1 cellular context compared by ENCODE assay signal in the genomic region with DNA sequence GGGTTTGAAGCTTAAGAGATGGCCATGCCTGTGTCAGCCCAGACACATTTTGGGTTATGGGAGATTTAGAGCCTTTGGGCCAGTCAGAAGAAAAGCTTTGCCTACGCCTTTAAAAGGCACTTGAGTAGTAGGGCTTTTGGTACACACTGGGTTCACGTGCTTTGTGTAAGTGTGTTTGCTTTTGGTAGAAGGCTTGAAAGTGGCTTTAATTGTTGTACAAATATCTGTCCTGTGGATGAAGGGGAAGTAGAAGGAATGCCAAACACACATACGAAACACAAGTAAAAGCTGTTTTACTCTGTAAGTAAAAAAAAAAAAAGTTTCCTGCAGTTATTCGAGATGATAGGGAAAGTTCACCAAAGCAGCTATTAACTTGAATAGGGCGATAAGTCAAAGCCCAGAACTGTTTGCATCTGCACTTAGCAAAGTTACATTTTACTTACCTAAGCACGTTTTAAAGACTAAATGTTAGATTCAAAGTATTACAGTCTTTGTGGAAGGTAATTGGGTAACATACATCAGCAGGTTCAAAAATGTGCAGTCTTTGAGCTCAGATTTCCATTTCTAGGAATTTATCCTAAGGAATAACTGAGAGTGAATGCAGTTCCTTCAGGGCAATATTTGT.
TF ChIP-seq lines count a peak whose summit lies in the region.

No MANE protein-coding gene starts in this region.

TF ChIP-seq in HepG2, 621 proteins besides CTCF, POLR2A, EP300 and RAD21 (continued from another document and continues in another):
- TF ChIP-seq GLMP (CRISPR knock-in tag; IDR thresholded peaks at IDR 0.05; ENCODE audit: borderline replicate concordance) (no peak), TCF7L2 (IDR thresholded peaks at IDR 0.05; ENCODE audit: low read depth, low read length) (peak; percentile 55; the same call in 1 of the 2 replicates), ZSCAN31 (CRISPR knock-in tag; IDR thresholded peaks at IDR 0.05; ENCODE audit: low read depth) (no peak), ZNF850 (CRISPR knock-in tag; conservative IDR thresholded peaks at IDR 0.05) (no peak), HMGA1 (CRISPR knock-in tag; conservative IDR thresholded peaks at IDR 0.05) (no peak), ZNF720 (CRISPR knock-in tag; IDR thresholded peaks at IDR 0.05) (no peak), ZNF547 (CRISPR knock-in tag; IDR thresholded peaks at IDR 0.05) (no peak), AHR (CRISPR knock-in tag; IDR thresholded peaks at IDR 0.05) (no peak), ZBTB37 (CRISPR knock-in tag; IDR thresholded peaks at IDR 0.05) (no peak), PITX1 (CRISPR knock-in tag; IDR thresholded peaks at IDR 0.05) (peak; percentile 86), TOE1 (CRISPR knock-in tag; IDR thresholded peaks at IDR 0.05) (peak; percentile 47; the same call in 1 of the 2 replicates), MEIS1 (CRISPR knock-in tag; IDR thresholded peaks at IDR 0.05; ENCODE audit: borderline replicate concordance) (no peak), SOX6 (IDR thresholded peaks at IDR 0.05) (no peak), SOX6 (CRISPR knock-in tag; IDR thresholded peaks at IDR 0.05) (peak; percentile 94), ZBTB40 (IDR thresholded peaks at IDR 0.05) (no peak), ZBTB40 (CRISPR knock-in tag; IDR thresholded peaks at IDR 0.05) (no peak), HOXA3 (CRISPR knock-in tag; IDR thresholded peaks at IDR 0.05) (peak; percentile 58; the same call in 1 of the 2 replicates), RXRB (CRISPR knock-in tag; IDR thresholded peaks at IDR 0.05; ENCODE audit: borderline replicate concordance) (peak; percentile 84), TRIM24 (CRISPR knock-in tag; IDR thresholded peaks at IDR 0.05) (no peak)
- TF ChIP-seq, protein P1, sequence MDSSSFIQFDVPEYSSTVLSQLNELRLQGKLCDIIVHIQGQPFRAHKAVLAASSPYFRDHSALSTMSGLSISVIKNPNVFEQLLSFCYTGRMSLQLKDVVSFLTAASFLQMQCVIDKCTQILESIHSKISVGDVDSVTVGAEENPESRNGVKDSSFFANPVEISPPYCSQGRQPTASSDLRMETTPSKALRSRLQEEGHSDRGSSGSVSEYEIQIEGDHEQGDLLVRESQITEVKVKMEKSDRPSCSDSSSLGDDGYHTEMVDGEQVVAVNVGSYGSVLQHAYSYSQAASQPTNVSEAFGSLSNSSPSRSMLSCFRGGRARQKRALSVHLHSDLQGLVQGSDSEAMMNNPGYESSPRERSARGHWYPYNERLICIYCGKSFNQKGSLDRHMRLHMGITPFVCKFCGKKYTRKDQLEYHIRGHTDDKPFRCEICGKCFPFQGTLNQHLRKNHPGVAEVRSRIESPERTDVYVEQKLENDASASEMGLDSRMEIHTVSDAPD (CRISPR knock-in tag; IDR thresholded peaks at IDR 0.05): no peak; the same call in 1 of the 2 replicates
- TF ChIP-seq, protein P2, sequence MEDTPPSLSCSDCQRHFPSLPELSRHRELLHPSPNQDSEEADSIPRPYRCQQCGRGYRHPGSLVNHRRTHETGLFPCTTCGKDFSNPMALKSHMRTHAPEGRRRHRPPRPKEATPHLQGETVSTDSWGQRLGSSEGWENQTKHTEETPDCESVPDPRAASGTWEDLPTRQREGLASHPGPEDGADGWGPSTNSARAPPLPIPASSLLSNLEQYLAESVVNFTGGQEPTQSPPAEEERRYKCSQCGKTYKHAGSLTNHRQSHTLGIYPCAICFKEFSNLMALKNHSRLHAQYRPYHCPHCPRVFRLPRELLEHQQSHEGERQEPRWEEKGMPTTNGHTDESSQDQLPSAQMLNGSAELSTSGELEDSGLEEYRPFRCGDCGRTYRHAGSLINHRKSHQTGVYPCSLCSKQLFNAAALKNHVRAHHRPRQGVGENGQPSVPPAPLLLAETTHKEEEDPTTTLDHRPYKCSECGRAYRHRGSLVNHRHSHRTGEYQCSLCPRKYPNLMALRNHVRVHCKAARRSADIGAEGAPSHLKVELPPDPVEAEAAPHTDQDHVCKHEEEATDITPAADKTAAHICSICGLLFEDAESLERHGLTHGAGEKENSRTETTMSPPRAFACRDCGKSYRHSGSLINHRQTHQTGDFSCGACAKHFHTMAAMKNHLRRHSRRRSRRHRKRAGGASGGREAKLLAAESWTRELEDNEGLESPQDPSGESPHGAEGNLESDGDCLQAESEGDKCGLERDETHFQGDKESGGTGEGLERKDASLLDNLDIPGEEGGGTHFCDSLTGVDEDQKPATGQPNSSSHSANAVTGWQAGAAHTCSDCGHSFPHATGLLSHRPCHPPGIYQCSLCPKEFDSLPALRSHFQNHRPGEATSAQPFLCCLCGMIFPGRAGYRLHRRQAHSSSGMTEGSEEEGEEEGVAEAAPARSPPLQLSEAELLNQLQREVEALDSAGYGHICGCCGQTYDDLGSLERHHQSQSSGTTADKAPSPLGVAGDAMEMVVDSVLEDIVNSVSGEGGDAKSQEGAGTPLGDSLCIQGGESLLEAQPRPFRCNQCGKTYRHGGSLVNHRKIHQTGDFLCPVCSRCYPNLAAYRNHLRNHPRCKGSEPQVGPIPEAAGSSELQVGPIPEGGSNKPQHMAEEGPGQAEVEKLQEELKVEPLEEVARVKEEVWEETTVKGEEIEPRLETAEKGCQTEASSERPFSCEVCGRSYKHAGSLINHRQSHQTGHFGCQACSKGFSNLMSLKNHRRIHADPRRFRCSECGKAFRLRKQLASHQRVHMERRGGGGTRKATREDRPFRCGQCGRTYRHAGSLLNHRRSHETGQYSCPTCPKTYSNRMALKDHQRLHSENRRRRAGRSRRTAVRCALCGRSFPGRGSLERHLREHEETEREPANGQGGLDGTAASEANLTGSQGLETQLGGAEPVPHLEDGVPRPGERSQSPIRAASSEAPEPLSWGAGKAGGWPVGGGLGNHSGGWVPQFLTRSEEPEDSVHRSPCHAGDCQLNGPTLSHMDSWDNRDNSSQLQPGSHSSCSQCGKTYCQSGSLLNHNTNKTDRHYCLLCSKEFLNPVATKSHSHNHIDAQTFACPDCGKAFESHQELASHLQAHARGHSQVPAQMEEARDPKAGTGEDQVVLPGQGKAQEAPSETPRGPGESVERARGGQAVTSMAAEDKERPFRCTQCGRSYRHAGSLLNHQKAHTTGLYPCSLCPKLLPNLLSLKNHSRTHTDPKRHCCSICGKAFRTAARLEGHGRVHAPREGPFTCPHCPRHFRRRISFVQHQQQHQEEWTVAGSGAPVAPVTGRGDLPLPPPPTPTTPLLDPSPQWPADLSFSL (CRISPR knock-in tag; IDR thresholded peaks at IDR 0.05): peak; percentile 85
- TF ChIP-seq, protein P3, sequence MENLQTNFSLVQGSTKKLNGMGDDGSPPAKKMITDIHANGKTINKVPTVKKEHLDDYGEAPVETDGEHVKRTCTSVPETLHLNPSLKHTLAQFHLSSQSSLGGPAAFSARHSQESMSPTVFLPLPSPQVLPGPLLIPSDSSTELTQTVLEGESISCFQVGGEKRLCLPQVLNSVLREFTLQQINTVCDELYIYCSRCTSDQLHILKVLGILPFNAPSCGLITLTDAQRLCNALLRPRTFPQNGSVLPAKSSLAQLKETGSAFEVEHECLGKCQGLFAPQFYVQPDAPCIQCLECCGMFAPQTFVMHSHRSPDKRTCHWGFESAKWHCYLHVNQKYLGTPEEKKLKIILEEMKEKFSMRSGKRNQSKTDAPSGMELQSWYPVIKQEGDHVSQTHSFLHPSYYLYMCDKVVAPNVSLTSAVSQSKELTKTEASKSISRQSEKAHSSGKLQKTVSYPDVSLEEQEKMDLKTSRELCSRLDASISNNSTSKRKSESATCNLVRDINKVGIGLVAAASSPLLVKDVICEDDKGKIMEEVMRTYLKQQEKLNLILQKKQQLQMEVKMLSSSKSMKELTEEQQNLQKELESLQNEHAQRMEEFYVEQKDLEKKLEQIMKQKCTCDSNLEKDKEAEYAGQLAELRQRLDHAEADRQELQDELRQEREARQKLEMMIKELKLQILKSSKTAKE (CRISPR knock-in tag; IDR thresholded peaks at IDR 0.05; ENCODE audit: borderline replicate concordance): no peak
